18 cellular contexts compared by ENCODE assay signal in the genomic region with DNA sequence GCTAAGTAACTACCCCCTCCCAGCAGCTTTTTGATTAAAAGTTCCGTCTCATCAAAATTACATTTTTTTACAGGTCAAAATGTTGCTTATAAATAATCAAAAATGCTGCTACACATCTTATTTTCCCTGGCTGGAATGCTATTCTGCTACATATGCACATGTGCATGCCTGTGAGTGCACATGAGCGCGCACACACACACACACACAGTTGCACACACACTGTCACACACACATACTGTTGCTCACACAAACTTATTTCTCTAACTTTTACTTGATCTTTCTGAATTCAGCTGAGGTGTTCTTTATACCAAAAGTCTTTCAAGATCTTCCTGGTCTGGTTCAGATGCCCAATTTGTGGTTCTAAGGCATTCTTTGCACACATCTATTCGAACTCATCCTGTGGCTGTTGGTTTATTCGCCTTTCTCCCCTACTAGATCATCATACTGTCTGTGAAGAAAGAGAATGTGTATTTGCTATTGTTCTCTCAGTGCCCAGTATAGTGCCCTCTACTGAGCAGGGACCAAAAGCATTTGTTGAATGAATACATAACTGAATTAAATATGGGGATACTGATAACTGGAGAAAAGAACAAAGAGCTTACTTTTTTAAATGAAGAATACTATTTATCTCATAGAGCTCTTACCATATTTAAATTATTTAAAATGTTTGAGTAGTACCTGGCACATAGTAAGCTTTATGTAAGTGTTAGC.
A peak's percentile ranks its signal among the peaks of the same experiment; 100 is the strongest.
DNase-seq lines count a peak whose midpoint lies in the region; ATAC-seq, FAIRE-seq and TF ChIP-seq lines count a peak whose summit lies in the region.
"Had no signal": no experiment of that assay in that cellular context is flagged by ENCODE, and none has a peak within 500 bp of the region (broad histone marks: within the 10 kb centered on the region; RNA-seq: fewer than 3 reads in every experiment).

No MANE protein-coding gene starts in this region.

- H3K4me1 Mint-ChIP-seq in MCF 10A (ENCODE audit: insufficient read depth, unreplicated experiment): no peaks in the 10 kb centered on the region
- no peaks in the 10 kb centered on the region for H3K4me1 Mint-ChIP-seq in CD8-positive, alpha-beta memory T cell
- H3K4me1 Mint-ChIP-seq: activated CD4-positive, alpha-beta memory T cell treated with anti-CD3 and anti-CD28 coated beads, Interleukin-2, amount 10 ng/mL, durations not matched to agents 7 days and 5 days; naive thymus-derived CD4-positive, alpha-beta T cell had no signal

- H3K4me3 ChIP-seq in breast epithelium: no peak overlapping the region
- no peak overlapping the region for H3K4me3 ChIP-seq in Panc1 (ENCODE audit: low read depth in 2 of 2, low read length in 2 of 2)
- no peak overlapping the region for H3K4me3 ChIP-seq in fibroblast of pulmonary artery (replicated peaks; ENCODE audit: low read depth, low read length)
- no peak overlapping the region for H3K4me3 ChIP-seq in CD8-positive, alpha-beta memory T cell (ENCODE audit: low read length)
- H3K4me3 ChIP-seq: SJCRH30 had no signal

- intact Hi-C loops in MCF 10A (cut with micrococcal nuclease) (no loop called here), breast epithelium (cut with DNase I; ENCODE audit: low total_unique reads) (no loop called here), Panc1 (cut with micrococcal nuclease; ENCODE audit: unreplicated experiment) (no loop called here)

- FAIRE-seq in frontal cortex (lab: Jason Lieb, UNC): no peak
- FAIRE-seq: colon, G401.6, HTR-8/SVneo had no signal

- peaks cover 7% of the 10 kb centered on the region for H3K27me3 Mint-ChIP-seq in MCF 10A (ENCODE audit: insufficient read depth, unreplicated experiment)
- H3K27me3 Mint-ChIP-seq in CD8-positive, alpha-beta memory T cell: no peaks in the 10 kb centered on the region
- H3K27me3 Mint-ChIP-seq: activated CD4-positive, alpha-beta memory T cell treated with anti-CD3 and anti-CD28 coated beads, Interleukin-2, amount 10 ng/mL, durations not matched to agents 7 days and 5 days; naive thymus-derived CD4-positive, alpha-beta T cell had no signal

- H3K9me3 ChIP-seq in breast epithelium (no peaks in the 10 kb centered on the region), Panc1 (ENCODE audit: control insufficient read depth, insufficient read depth, low read depth, low read length) (no peaks in the 10 kb centered on the region)
- H3K9me3 ChIP-seq in CD8-positive, alpha-beta memory T cell (ENCODE audit: low read length): no peaks in the 10 kb centered on the region
- H3K9me3 ChIP-seq: SJCRH30 had no signal

- no peak for ATAC-seq in Panc1
- ATAC-seq: left cardiac atrium; naive thymus-derived CD4-positive, alpha-beta T cell had no signal

- POLR2A ChIA-PET in MCF 10A (lab: Yijun Ruan, JAX): interaction anchor here (0.9 kb wide), 1 partner anchor 11 kb away, joined by 4 read pairs; no protein-coding TSS in a partner anchor
- POLR2A ChIA-PET in Panc1 (lab: Charles Lee): no interaction called here
- POLR2A ChIA-PET in CD8-positive, alpha-beta memory T cell (lab: Charles Lee): no interaction called here

- H3K27ac ChIP-seq in breast epithelium (no peak overlapping the region), Panc1 (ENCODE audit: low read length) (no peak overlapping the region)
- no peak overlapping the region for H3K27ac ChIP-seq in CD8-positive, alpha-beta memory T cell (ENCODE audit: low read depth, low read length)
- H3K27ac ChIP-seq: SJCRH30 had no signal

- H3K27me3 ChIP-seq in breast epithelium (no peaks in the 10 kb centered on the region), Panc1 (ENCODE audit: control insufficient read depth, insufficient read depth, low read length) (no peaks in the 10 kb centered on the region)
- H3K27me3 ChIP-seq in CD8-positive, alpha-beta memory T cell (ENCODE audit: insufficient read depth, low read length, poor library complexity, severe bottlenecking): no peaks in the 10 kb centered on the region
- H3K27me3 ChIP-seq: SJCRH30 had no signal

- H3K27ac Mint-ChIP-seq in MCF 10A (ENCODE audit: low read depth, unreplicated experiment): no peak overlapping the region
- H3K27ac Mint-ChIP-seq in CD8-positive, alpha-beta memory T cell: no peak overlapping the region
- H3K27ac Mint-ChIP-seq: activated CD4-positive, alpha-beta memory T cell treated with anti-CD3 and anti-CD28 coated beads, Interleukin-2, amount 10 ng/mL, durations not matched to agents 7 days and 5 days; activated T-helper 1 cell treated with anti-CD3 and anti-CD28 coated beads, Interleukin-12 subunit alpha, Interleukin-12 subunit beta, Interleukin-2, Interleukin-4 antibody, amounts not matched to agents 30 ng/mL and 10 ng/mL and 1 ng/mL, durations not matched to agents 14 hours and 24 hours and 36 hours; naive thymus-derived CD4-positive, alpha-beta T cell had no signal

- no peaks in the 10 kb centered on the region for H3K36me3 Mint-ChIP-seq in MCF 10A (ENCODE audit: insufficient read depth, unreplicated experiment)
- H3K36me3 Mint-ChIP-seq in CD8-positive, alpha-beta memory T cell: no peaks in the 10 kb centered on the region

- BruUV-seq in MCF 10A (replicated peaks; lab: Mats Ljungman, UMichigan) (no TSS peak), Panc1 (replicated peaks; lab: Mats Ljungman, UMichigan) (no TSS peak)

- TF ChIP-seq CTCF in MCF 10A (IDR thresholded peaks at IDR 0.05; ENCODE audit: unreplicated experiment) (no peak), breast epithelium (IDR thresholded peaks at IDR 0.05) (no peak), Panc1 (IDR thresholded peaks at IDR 0.05) (peak; percentile 18; the same call in 1 of the 2 replicates), fibroblast of pulmonary artery (IDR thresholded peaks at IDR 0.05; ENCODE audit: low read length, missing control alignments) (peak; percentile 32)

- in situ Hi-C loops in Panc1 (cut with HindIII; ENCODE audit: low pct_unique_long_range_greater_than_20kb, low sequenced_read_pairs): no loop called here

- H3K4me1 ChIP-seq in breast epithelium: no peaks in the 10 kb centered on the region
- no peaks in the 10 kb centered on the region for H3K4me1 ChIP-seq in Panc1 (ENCODE audit: control insufficient read depth, insufficient read depth, low read length)
- no peaks in the 10 kb centered on the region for H3K4me1 ChIP-seq in CD8-positive, alpha-beta memory T cell (ENCODE audit: insufficient read depth, low read length)

- H3K9me3 Mint-ChIP-seq in MCF 10A (ENCODE audit: unreplicated experiment): no peaks in the 10 kb centered on the region
- H3K9me3 Mint-ChIP-seq in CD8-positive, alpha-beta memory T cell: no peaks in the 10 kb centered on the region
- H3K9me3 Mint-ChIP-seq: activated CD4-positive, alpha-beta memory T cell treated with anti-CD3 and anti-CD28 coated beads, Interleukin-2, amount 10 ng/mL, durations not matched to agents 7 days and 5 days; activated T-helper 1 cell treated with anti-CD3 and anti-CD28 coated beads, Interleukin-12 subunit alpha, Interleukin-12 subunit beta, Interleukin-2, Interleukin-4 antibody, amounts not matched to agents 30 ng/mL and 10 ng/mL and 1 ng/mL, durations not matched to agents 14 hours and 24 hours and 36 hours had no signal

- H3K4me3 Mint-ChIP-seq in MCF 10A (ENCODE audit: unreplicated experiment): no peak overlapping the region
- no peak overlapping the region for H3K4me3 Mint-ChIP-seq in CD8-positive, alpha-beta memory T cell
- H3K4me3 Mint-ChIP-seq: activated CD4-positive, alpha-beta memory T cell treated with anti-CD3 and anti-CD28 coated beads, Interleukin-2, amount 10 ng/mL, durations not matched to agents 7 days and 5 days; activated T-helper 1 cell treated with anti-CD3 and anti-CD28 coated beads, Interleukin-12 subunit alpha, Interleukin-12 subunit beta, Interleukin-2, Interleukin-4 antibody, amounts not matched to agents 30 ng/mL and 10 ng/mL and 1 ng/mL, durations not matched to agents 14 hours and 24 hours and 36 hours; naive thymus-derived CD4-positive, alpha-beta T cell had no signal

- DNase-seq in MCF 10A (ENCODE audit: unreplicated experiment) (peak; percentile 4), breast epithelium (ENCODE audit: low spot score in 2 of 2) (no peak), Panc1 (ENCODE audit: low read depth, low spot score) (no peak), fibroblast of pulmonary artery (ENCODE audit: low read depth) (peak; percentile 7), Ammon's horn (ENCODE audit: low spot score) (no peak), NCI-H2107 (lab: John Stamatoyannopoulos, UW) (no peak), frontal cortex (ENCODE audit: low spot score in 2 of 2) (no peak)
- no peak for DNase-seq in CD8-positive, alpha-beta memory T cell
- DNase-seq: activated CD4-positive, alpha-beta memory T cell treated with anti-CD3 and anti-CD28 coated beads, Interleukin-2, amount 10 ng/mL, durations not matched to agents 7 days and 5 days; left cardiac atrium; naive thymus-derived CD4-positive, alpha-beta T cell; NK-92 treated with Interleukin-12 subunit alpha and Interleukin-12 subunit beta, amount 100 ng/mL, for 24 hours; SJCRH30; substantia nigra had no signal

- H3K36me3 ChIP-seq in breast epithelium (no peaks in the 10 kb centered on the region), Panc1 (ENCODE audit: control insufficient read depth, insufficient read depth, low read length) (no peaks in the 10 kb centered on the region)
- no peaks in the 10 kb centered on the region for H3K36me3 ChIP-seq in CD8-positive, alpha-beta memory T cell (ENCODE audit: insufficient read depth, low read length)
- H3K36me3 ChIP-seq: SJCRH30 had no signal

- no peak for TF ChIP-seq POLR2A in breast epithelium (IDR thresholded peaks at IDR 0.05)

- CTCF ChIA-PET in MCF 10A (lab: Yijun Ruan, JAX): interaction anchor here (0.6 to 0.7 kb wide), 5 partner anchors 10 to 1638 kb away, joined by 3 to 4 read pairs (median 3); no protein-coding TSS in a partner anchor
- CTCF ChIA-PET in Panc1 (lab: Charles Lee): no interaction called here
- CTCF ChIA-PET in CD8-positive, alpha-beta memory T cell (lab: Charles Lee): no interaction called here

Comparison
In these comparisons a context has a peak if more than half of its experiments do, and no peak if none do; other contexts are left out.
1. DNase-seq: peak in MCF 10A (single experiment) and fibroblast of pulmonary artery (single experiment); none in breast epithelium (0 of 2), Panc1 (single experiment), Ammon's horn (single experiment), CD8-positive, alpha-beta memory T cell (0 of 5), NCI-H2107 (single experiment) and frontal cortex (0 of 2).
2. CTCF ChIP-seq: peak in Panc1 (single experiment) and fibroblast of pulmonary artery (single experiment); none in MCF 10A (single experiment) and breast epithelium (0 of 3).